Comparison of ENCODE assay signal across 13 cellular contexts in the genomic region with DNA sequence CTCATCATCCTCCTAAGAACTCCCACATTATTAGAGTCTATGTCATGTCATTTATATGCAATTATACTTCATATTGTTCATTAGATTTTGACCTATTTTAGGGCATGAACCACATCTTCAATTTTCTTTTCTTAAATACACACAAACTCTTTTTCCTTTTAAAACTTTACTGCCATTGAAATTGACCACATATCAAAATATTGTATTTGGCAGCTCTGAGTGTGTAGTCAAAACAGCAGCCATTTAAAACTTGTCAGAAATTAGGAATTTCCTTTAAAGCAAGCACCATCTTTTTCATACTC.
"Had no signal": no experiment of that assay in that cellular context is flagged by ENCODE, and none has a peak within 500 bp of the region (broad histone marks: within the 10 kb centered on the region; RNA-seq: fewer than 3 reads in every experiment).

No MANE protein-coding gene starts in this region.

- H3K27ac Mint-ChIP-seq: activated naive CD8-positive, alpha-beta T cell treated with anti-CD3 and anti-CD28 coated beads for 36 hours; stimulated activated memory B cell treated with anti-CD40 and anti-IgM and Interleukin-4, amounts not matched to agents 10 μg/mL and 1 μg/mL and 100 μg/mL, for 72 hours had no signal

- H3K36me3 ChIP-seq: cardiac muscle cell had no signal

- H3K27ac ChIP-seq: cardiac muscle cell, hepatocyte had no signal

- H3K4me3 ChIP-seq: cardiac muscle cell, hepatocyte, smooth muscle cell had no signal

- H3K9me3 Mint-ChIP-seq: activated naive CD8-positive, alpha-beta T cell treated with anti-CD3 and anti-CD28 coated beads for 36 hours; naive B cell; stimulated activated memory B cell treated with anti-CD40 and anti-IgM and Interleukin-4, amounts not matched to agents 10 μg/mL and 1 μg/mL and 100 μg/mL, for 72 hours had no signal

- ATAC-seq: right cardiac atrium; stimulated activated memory B cell treated with anti-CD40 and anti-IgM and Interleukin-4, amounts not matched to agents 10 μg/mL and 1 μg/mL and 100 μg/mL, for 72 hours had no signal

- H3K27me3 ChIP-seq: cardiac muscle cell, hepatocyte had no signal

- H3K4me3 Mint-ChIP-seq: activated naive CD8-positive, alpha-beta T cell treated with anti-CD3 and anti-CD28 coated beads for 36 hours; naive B cell; stimulated activated memory B cell treated with anti-CD40 and anti-IgM and Interleukin-4, amounts not matched to agents 10 μg/mL and 1 μg/mL and 100 μg/mL, for 72 hours had no signal

- H3K36me3 Mint-ChIP-seq: naive B cell had no signal

- H3K27me3 Mint-ChIP-seq: activated naive CD8-positive, alpha-beta T cell treated with anti-CD3 and anti-CD28 coated beads for 36 hours; naive B cell; stimulated activated memory B cell treated with anti-CD40 and anti-IgM and Interleukin-4, amounts not matched to agents 10 μg/mL and 1 μg/mL and 100 μg/mL, for 72 hours had no signal

- DNase-seq: activated CD4-positive, alpha-beta T cell treated with anti-CD3 and anti-CD28 coated beads, Interleukin-2, amount 50 U/mL, for 4 hours; activated CD4-positive, CD25-positive, alpha-beta regulatory T cell treated with anti-CD3 and anti-CD28 coated beads, Interleukin-2, amount 50 U/mL, for 72 hours; activated effector memory CD4-positive, alpha-beta T cell treated with anti-CD3 and anti-CD28 coated beads, Interleukin-2, amount 50 U/mL, for 16 hours; activated naive CD8-positive, alpha-beta T cell treated with anti-CD3 and anti-CD28 coated beads for 36 hours; activated T-cell treated with anti-CD3 and anti-CD28 coated beads, Interleukin-2, amount 50 U/mL, for 1 hour; midbrain; naive B cell; right cardiac atrium; trophoblast cell had no signal
